29 cellular contexts compared by ENCODE assay signal in the genomic region with DNA sequence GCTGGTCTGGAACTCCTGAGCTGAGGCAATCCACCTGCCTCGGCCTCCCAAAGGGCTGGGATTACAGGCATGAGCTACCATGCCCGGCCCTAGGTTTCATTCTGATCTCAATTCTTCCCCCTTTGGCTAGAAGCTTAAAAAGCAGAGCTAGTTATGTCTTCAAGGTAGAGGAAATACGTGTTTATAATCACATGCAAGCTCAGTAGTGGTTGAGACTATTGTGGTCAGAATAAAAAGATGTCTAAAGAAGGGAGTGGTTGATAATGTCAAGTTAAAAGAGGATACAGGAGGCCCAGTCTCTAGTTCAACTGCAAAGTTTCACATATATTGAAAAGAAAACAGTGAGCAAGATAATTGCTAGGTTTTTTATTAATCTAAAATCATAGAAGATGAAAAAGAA.
"Had no signal": no experiment of that assay in that cellular context is flagged by ENCODE, and none has a peak within 500 bp of the region (broad histone marks: within the 10 kb centered on the region; RNA-seq: fewer than 3 reads in every experiment).

No MANE protein-coding gene starts in this region.

- ATAC-seq: activated CD8-positive, alpha-beta T cell treated with anti-CD3 and anti-CD28 coated beads, Interleukin-2, amount 10 ng/mL, durations not matched to agents 7 days and 5 days; activated naive CD8-positive, alpha-beta T cell treated with anti-CD3 and anti-CD28 coated beads, Interleukin-2, amount 50 U/mL, for 24 hours; Panc1 had no signal

- H3K4me1 ChIP-seq: colonic mucosa had no signal

- H3K4me3 ChIP-seq: colonic mucosa, SJCRH30, SK-N-MC had no signal

- H3K36me3 Mint-ChIP-seq: activated naive CD8-positive, alpha-beta T cell; brain had no signal

- H3K9me3 ChIP-seq: colonic mucosa, SJCRH30 had no signal

- H3K27ac Mint-ChIP-seq: activated CD4-positive, alpha-beta T cell treated with anti-CD3 and anti-CD28 coated beads, Interleukin-2, amount 10 ng/mL, durations not matched to agents 7 days and 5 days; activated CD8-positive, alpha-beta T cell treated with anti-CD3 and anti-CD28 coated beads, Interleukin-2, amount 10 ng/mL, durations not matched to agents 7 days and 5 days; activated naive CD4-positive, alpha-beta T cell treated with anti-CD3 and anti-CD28 coated beads for 36 hours; activated naive CD8-positive, alpha-beta T cell; activated naive CD8-positive, alpha-beta T cell treated with anti-CD3 and anti-CD28 coated beads, Interleukin-2, amount 50 U/mL, for 24 hours; activated T-cell treated with anti-CD3 and anti-CD28 coated beads, Interleukin-2, amount 50 U/mL, for 24 hours; activated T-helper 2 cell treated with anti-CD3 and anti-CD28 coated beads, Interferon-gamma antibody, Interleukin-2, Interleukin-4, amounts not matched to agents 10 μg/mL and 5 μg/mL and 100 μg/mL, durations not matched to agents 14 hours and 24 hours and 36 hours; brain; T-helper 2 cell treated with Interferon-gamma antibody and Interleukin-4, amounts not matched to agents 5 μg/mL and 100 μg/mL, for 36 hours had no signal

- H3K9me3 Mint-ChIP-seq: activated CD4-positive, alpha-beta T cell treated with anti-CD3 and anti-CD28 coated beads, Interleukin-2, amount 10 ng/mL, durations not matched to agents 7 days and 5 days; activated naive CD4-positive, alpha-beta T cell treated with anti-CD3 and anti-CD28 coated beads for 36 hours; activated naive CD8-positive, alpha-beta T cell treated with anti-CD3 and anti-CD28 coated beads, Interleukin-2, amount 50 U/mL, for 24 hours; activated T-cell treated with anti-CD3 and anti-CD28 coated beads, Interleukin-2, amount 50 U/mL, for 24 hours; activated T-helper 2 cell treated with anti-CD3 and anti-CD28 coated beads, Interferon-gamma antibody, Interleukin-2, Interleukin-4, amounts not matched to agents 10 μg/mL and 5 μg/mL and 100 μg/mL, durations not matched to agents 14 hours and 24 hours and 36 hours; brain; T-helper 2 cell treated with Interferon-gamma antibody and Interleukin-4, amounts not matched to agents 5 μg/mL and 100 μg/mL, for 36 hours had no signal

- H3K27me3 Mint-ChIP-seq: activated naive CD8-positive, alpha-beta T cell treated with anti-CD3 and anti-CD28 coated beads, Interleukin-2, amount 50 U/mL, for 24 hours; central memory CD8-positive, alpha-beta T cell had no signal

- H3K36me3 ChIP-seq: colonic mucosa, SJCRH30 had no signal

- H3K27me3 ChIP-seq: colonic mucosa, SJCRH30 had no signal

- H3K4me1 Mint-ChIP-seq: activated naive CD8-positive, alpha-beta T cell treated with anti-CD3 and anti-CD28 coated beads, Interleukin-2, amount 50 U/mL, for 24 hours; central memory CD8-positive, alpha-beta T cell had no signal

- DNase-seq: activated CD4-positive, alpha-beta T cell treated with anti-CD3 and anti-CD28 coated beads, Interleukin-2, amount 10 ng/mL, durations not matched to agents 7 days and 5 days; activated CD4-positive, alpha-beta T cell treated with anti-CD3 and anti-CD28 coated beads, Interleukin-2, amount 50 U/mL, for 48 hours; activated CD8-positive, alpha-beta T cell treated with anti-CD3 and anti-CD28 coated beads, Interleukin-2, amount 10 ng/mL, durations not matched to agents 7 days and 5 days; activated gamma-delta T cell; activated naive CD4-positive, alpha-beta T cell treated with anti-CD3 and anti-CD28 coated beads for 36 hours; activated naive CD8-positive, alpha-beta T cell treated with anti-CD3 and anti-CD28 coated beads, Interleukin-2, amount 50 U/mL, for 24 hours; activated T-cell treated with anti-CD3 and anti-CD28 coated beads, Interleukin-2, amount 50 U/mL, for 24 hours; anterior cingulate cortex; colonic mucosa; MM.1S; NCI-H1092 treated with DMSO at 0.1 percent for 48 hours; NCI-H1417; NCI-H187 treated with DMSO at 0.1 percent for 48 hours; NCI-H2081; NCI-H2171 treated with DMSO at 0.1 percent for 48 hours; NCI-H2227 treated with DMSO at 0.1 percent for 48 hours; NCI-H446; NCI-H524; NCI-H748 treated with DMSO at 0.1 percent for 48 hours; OCI-M1; SHP77; SJCRH30 had no signal

- H3K4me3 Mint-ChIP-seq: activated CD4-positive, alpha-beta T cell treated with anti-CD3 and anti-CD28 coated beads, Interleukin-2, amount 10 ng/mL, durations not matched to agents 7 days and 5 days; activated CD8-positive, alpha-beta T cell treated with anti-CD3 and anti-CD28 coated beads, Interleukin-2, amount 10 ng/mL, durations not matched to agents 7 days and 5 days; activated naive CD4-positive, alpha-beta T cell treated with anti-CD3 and anti-CD28 coated beads for 36 hours; activated naive CD8-positive, alpha-beta T cell; activated naive CD8-positive, alpha-beta T cell treated with anti-CD3 and anti-CD28 coated beads, Interleukin-2, amount 50 U/mL, for 24 hours; activated T-cell treated with anti-CD3 and anti-CD28 coated beads, Interleukin-2, amount 50 U/mL, for 24 hours; brain; central memory CD8-positive, alpha-beta T cell; T-helper 2 cell treated with Interferon-gamma antibody and Interleukin-4, amounts not matched to agents 5 μg/mL and 100 μg/mL, for 36 hours had no signal

- H3K27ac ChIP-seq: colonic mucosa, SJCRH30, SK-N-MC had no signal
